12 cellular contexts compared by ENCODE assay signal in the genomic region with DNA sequence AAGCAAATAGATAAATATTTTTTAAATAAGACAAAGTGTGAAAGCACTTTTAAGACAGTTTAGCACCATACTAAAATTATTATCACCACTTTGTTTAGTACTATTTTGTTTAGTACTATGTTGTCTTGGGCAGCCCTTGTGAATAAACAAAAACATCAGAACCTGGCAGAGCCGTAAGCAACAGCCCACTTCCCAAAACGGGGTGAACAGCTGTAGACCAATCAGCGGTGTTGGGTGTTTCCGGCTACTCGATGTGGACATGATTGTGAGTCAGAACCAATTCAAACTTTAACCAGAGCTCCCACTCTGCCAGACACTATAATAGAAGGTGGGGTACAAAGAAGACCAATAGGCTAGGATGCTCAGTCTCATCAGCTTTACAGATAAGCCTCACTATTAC. TPM values are rescaled to one million over a fixed set of nuclear protein-coding genes. Genes with fewer than 3 reads are reported as not detected.
A peak's percentile ranks its signal among the peaks of the same experiment; 100 is the strongest.
DNase-seq lines count a peak whose midpoint lies in the region; ATAC-seq and TF ChIP-seq lines count a peak whose summit lies in the region.
"Had no signal": no experiment of that assay in that cellular context is flagged by ENCODE, and none has a peak within 500 bp of the region (broad histone marks: within the 10 kb centered on the region; RNA-seq: fewer than 3 reads in every experiment).

No MANE protein-coding gene starts in this region.

- H3K27ac Mint-ChIP-seq in CD8-positive, alpha-beta memory T cell: peak overlapping the region; percentile 87 to 97 (median 96)
- H3K27ac Mint-ChIP-seq in activated CD8-positive, alpha-beta T cell treated with anti-CD3 and anti-CD28 coated beads, Interleukin-2, amount 10 ng/mL, durations not matched to agents 7 days and 5 days: peak overlapping the region; percentile 79
- H3K27ac Mint-ChIP-seq in natural killer cell: peak overlapping the region in 1 of 2 donors; percentile 78

- ATAC-seq in activated CD8-positive, alpha-beta T cell treated with anti-CD3 and anti-CD28 coated beads, Interleukin-2, amount 10 ng/mL, durations not matched to agents 7 days and 5 days: no peak
- ATAC-seq in natural killer cell (no peak), HG03442 (IDR thresholded peaks at IDR 0.05; ENCODE audit: unreplicated experiment) (no peak)
- ATAC-seq: gastrocnemius medialis had no signal

- peaks cover 35% of the 10 kb centered on the region for H3K4me1 ChIP-seq in CD8-positive, alpha-beta memory T cell (ENCODE audit: insufficient read depth, low read length)
- peaks cover 8% of the 10 kb centered on the region for H3K4me1 ChIP-seq in testis

- TF ChIP-seq CTCF in natural killer cell (IDR thresholded peaks at IDR 0.05): no peak
- TF ChIP-seq CTCF in testis (IDR thresholded peaks at IDR 0.05): no peak

- 77 to 79% methylated on average over 5 of the region's 5 CpGs for WGBS in testis, 2 donors

- TF ChIP-seq POLR2A in testis (IDR thresholded peaks at IDR 0.05): no peak

- POLR2A ChIA-PET in CD8-positive, alpha-beta memory T cell (lab: Charles Lee): interaction anchor here (2.4 to 2.7 kb wide), 2 partner anchors 78 to 104 kb away, joined by 11 to 14 read pairs; a partner anchor contains a TSS
- POLR2A ChIA-PET in activated CD8-positive, alpha-beta T cell treated with anti-CD3 and anti-CD28 coated beads, Interleukin-2, amount 10 ng/mL, durations not matched to agents 7 days and 5 days (lab: Charles Lee): interaction anchor here (0.6 to 3.0 kb wide), 5 partner anchors 15 to 632 kb away, joined by 3 to 20 read pairs (median 4); a partner anchor contains a TSS

- peak overlapping the region in 6 of 7 donors; percentile 39 to 87 (median 69) for H3K4me3 Mint-ChIP-seq in CD8-positive, alpha-beta memory T cell
- H3K4me3 Mint-ChIP-seq in activated CD8-positive, alpha-beta T cell treated with anti-CD3 and anti-CD28 coated beads, Interleukin-2, amount 10 ng/mL, durations not matched to agents 7 days and 5 days: no peak overlapping the region
- H3K4me3 Mint-ChIP-seq in natural killer cell: peak overlapping the region; percentile 68

- peak in 1 of 5 donors; percentile 50 for DNase-seq in CD8-positive, alpha-beta memory T cell
- DNase-seq in LHCN-M2 (ENCODE audit: low read depth) (peak; percentile 39), natural killer cell (no peak), testis (no peak), globus pallidus (ENCODE audit: low spot score) (no peak)
- no peak for DNase-seq in activated CD8-positive, alpha-beta T cell treated with anti-CD3 and anti-CD28 coated beads, Interleukin-2, amount 10 ng/mL, durations not matched to agents 7 days and 5 days
- DNase-seq: adrenal gland; DMS153; gastrocnemius medialis; Karpas-422; stimulated activated CD4-positive, alpha-beta T cell treated with anti-CD3 and anti-CD28 coated beads, Interleukin-2, amount 100 ng/mL, for 24 hours had no signal

- no peaks in the 10 kb centered on the region for H3K27me3 Mint-ChIP-seq in CD8-positive, alpha-beta memory T cell
- no peaks in the 10 kb centered on the region for H3K27me3 Mint-ChIP-seq in activated CD8-positive, alpha-beta T cell treated with anti-CD3 and anti-CD28 coated beads, Interleukin-2, amount 10 ng/mL, durations not matched to agents 7 days and 5 days (ENCODE audit: low read depth)
- no peaks in the 10 kb centered on the region for H3K27me3 Mint-ChIP-seq in natural killer cell (ENCODE audit: low read depth in 2 of 2)

- H3K36me3 Mint-ChIP-seq in CD8-positive, alpha-beta memory T cell: peaks cover 0 to 4% (median 0%) of the 10 kb centered on the region in 3 donors
- H3K36me3 Mint-ChIP-seq in activated CD8-positive, alpha-beta T cell treated with anti-CD3 and anti-CD28 coated beads, Interleukin-2, amount 10 ng/mL, durations not matched to agents 7 days and 5 days (ENCODE audit: low read depth): peaks cover 6% of the 10 kb centered on the region
- no peaks in the 10 kb centered on the region for H3K36me3 Mint-ChIP-seq in natural killer cell

- H3K36me3 ChIP-seq in CD8-positive, alpha-beta memory T cell (ENCODE audit: insufficient read depth, low read length): no peaks in the 10 kb centered on the region
- no peaks in the 10 kb centered on the region for H3K36me3 ChIP-seq in testis (ENCODE audit: low read depth, missing control alignments)
- H3K36me3 ChIP-seq: gastrocnemius medialis had no signal

- H3K27me3 ChIP-seq in CD8-positive, alpha-beta memory T cell (ENCODE audit: insufficient read depth, low read length, poor library complexity, severe bottlenecking): no peaks in the 10 kb centered on the region
- no peaks in the 10 kb centered on the region for H3K27me3 ChIP-seq in testis
- H3K27me3 ChIP-seq: adrenal gland, gastrocnemius medialis had no signal

- no peaks in the 10 kb centered on the region for H3K9me3 Mint-ChIP-seq in CD8-positive, alpha-beta memory T cell
- peaks cover 7% of the 10 kb centered on the region for H3K9me3 Mint-ChIP-seq in activated CD8-positive, alpha-beta T cell treated with anti-CD3 and anti-CD28 coated beads, Interleukin-2, amount 10 ng/mL, durations not matched to agents 7 days and 5 days (ENCODE audit: insufficient read depth)
- no peaks in the 10 kb centered on the region for H3K9me3 Mint-ChIP-seq in natural killer cell

- CTCF ChIA-PET in CD8-positive, alpha-beta memory T cell (lab: Charles Lee): interaction anchor here (0.7 to 9.2 kb wide), 13 partner anchors 17 to 1021 kb away, joined by 3 to 76 read pairs (median 6); a partner anchor contains a TSS
- CTCF ChIA-PET in activated CD8-positive, alpha-beta T cell treated with anti-CD3 and anti-CD28 coated beads, Interleukin-2, amount 10 ng/mL, durations not matched to agents 7 days and 5 days (lab: Charles Lee): interaction anchor here (0.7 to 8.5 kb wide), 10 partner anchors 15 to 125 kb away, joined by 3 to 136 read pairs (median 7); a partner anchor contains a TSS

- H3K27ac ChIP-seq in CD8-positive, alpha-beta memory T cell (ENCODE audit: low read depth, low read length): peak overlapping the region; percentile 28
- H3K27ac ChIP-seq in testis: no peak overlapping the region
- H3K27ac ChIP-seq: gastrocnemius medialis had no signal

- H3K4me1 Mint-ChIP-seq in CD8-positive, alpha-beta memory T cell: peaks cover 4 to 42% (median 40%) of the 10 kb centered on the region in 3 donors
- peaks cover 46% of the 10 kb centered on the region for H3K4me1 Mint-ChIP-seq in activated CD8-positive, alpha-beta T cell treated with anti-CD3 and anti-CD28 coated beads, Interleukin-2, amount 10 ng/mL, durations not matched to agents 7 days and 5 days (ENCODE audit: low read depth)
- H3K4me1 Mint-ChIP-seq in natural killer cell: peaks cover 19 to 26% of the 10 kb centered on the region in 2 donors

- H3K9me3 ChIP-seq in CD8-positive, alpha-beta memory T cell (ENCODE audit: low read length): no peaks in the 10 kb centered on the region
- no peaks in the 10 kb centered on the region for H3K9me3 ChIP-seq in testis
- H3K9me3 ChIP-seq: adrenal gland, gastrocnemius medialis had no signal

- H3K4me3 ChIP-seq in CD8-positive, alpha-beta memory T cell (ENCODE audit: low read length): peak overlapping the region; percentile 5
- H3K4me3 ChIP-seq in testis: no peak overlapping the region
- H3K4me3 ChIP-seq: adrenal gland, gastrocnemius medialis had no signal

- intact Hi-C loops in natural killer cell (cut with micrococcal nuclease) (no loop called here), testis (cut with DNase I; ENCODE audit: low total_unique reads) (no loop called here)

RNA-seq across cellular contexts. Expression of a gene that starts 2.5 kb away (rescaled TPM):
- 10 to 100 TPM; 54.2 to 58.0 TPM for total RNA-seq in CD8-positive, alpha-beta memory T cell
- polyA plus RNA-seq in CD8-positive, alpha-beta memory T cell: 61.9 TPM
- total RNA-seq in LHCN-M2 (2014; rRNA removed): 74.6 and 79.4 TPM in 2 replicates
- 22.6 TPM for polyA plus RNA-seq in LHCN-M2 (2012)
- 10 to 100 TPM; 36.9 to 39.4 TPM for total RNA-seq in activated CD8-positive, alpha-beta T cell treated with anti-CD3 and anti-CD28 coated beads, Interleukin-2, amount 10 ng/mL, durations not matched to agents 7 days and 5 days
- total RNA-seq in natural killer cell: 10 to 100 TPM; 17.5 to 30.4 (median 30.3) TPM
- 10 to 100 TPM; 36.2 to 42.5 TPM for total RNA-seq in testis
- 25.9 TPM for polyA plus RNA-seq in testis (ENCODE audit: insufficient read depth, low read depth, low replicate concordance)

RNA-seq across cellular contexts. Expression of a gene that starts 15.7 kb away (rescaled TPM):
- total RNA-seq in CD8-positive, alpha-beta memory T cell: 1 to 10 TPM; 3.2 to 3.3 TPM
- polyA plus RNA-seq in CD8-positive, alpha-beta memory T cell: 4.5 TPM
- total RNA-seq in LHCN-M2 (2014; rRNA removed): 4.5 and 4.6 TPM in 2 replicates
- 0.64 TPM for polyA plus RNA-seq in LHCN-M2 (2012)
- 1 to 10 TPM; 4.8 to 5.2 TPM for total RNA-seq in activated CD8-positive, alpha-beta T cell treated with anti-CD3 and anti-CD28 coated beads, Interleukin-2, amount 10 ng/mL, durations not matched to agents 7 days and 5 days
- 10 to 100 TPM; 12.9 to 18.0 (median 17.4) TPM for total RNA-seq in natural killer cell
- 10 to 100 TPM; 20.3 to 32.8 TPM for total RNA-seq in testis
- 22.1 TPM for polyA plus RNA-seq in testis (ENCODE audit: insufficient read depth, low read depth, low replicate concordance)
